ENCODE assay signal across 1 cellular context in the genomic region with DNA sequence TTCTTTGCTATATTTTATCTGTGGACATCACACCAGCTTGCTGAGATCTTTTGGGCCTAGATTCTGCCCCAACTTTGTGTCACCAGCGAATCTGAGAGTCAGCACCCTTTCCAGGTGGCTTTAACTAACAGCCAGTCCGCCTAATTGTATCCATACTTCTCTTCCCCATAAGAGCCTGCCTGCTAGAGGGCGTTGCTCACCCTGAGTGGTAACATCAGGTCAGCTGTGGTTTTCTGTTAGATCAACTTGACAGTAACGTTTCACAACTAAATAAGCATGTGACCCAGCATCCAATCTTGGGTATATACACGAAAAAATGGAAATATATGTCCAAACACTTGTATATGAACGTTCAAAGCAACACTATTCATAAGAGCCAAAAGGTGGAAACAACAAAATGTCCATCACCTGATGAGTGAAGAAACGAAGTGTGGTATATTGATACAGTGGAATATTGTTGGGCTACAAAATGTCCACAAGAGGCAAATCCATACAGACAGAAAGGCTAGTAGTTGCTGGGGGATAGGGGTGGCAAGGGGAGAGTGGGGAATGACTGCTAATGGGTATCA.
TF ChIP-seq lines count a peak whose summit lies in the region.

No MANE protein-coding gene starts in this region.

TF ChIP-seq in HCT116, 20 proteins besides CTCF, POLR2A, EP300 and RAD21:
- no peak for TF ChIP-seq ELF1 (IDR thresholded peaks at IDR 0.05; ENCODE audit: borderline replicate concordance, low read depth)
- TF ChIP-seq, protein P1, sequence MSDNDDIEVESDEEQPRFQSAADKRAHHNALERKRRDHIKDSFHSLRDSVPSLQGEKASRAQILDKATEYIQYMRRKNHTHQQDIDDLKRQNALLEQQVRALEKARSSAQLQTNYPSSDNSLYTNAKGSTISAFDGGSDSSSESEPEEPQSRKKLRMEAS (IDR thresholded peaks at IDR 0.05), result no peak
- no peak for TF ChIP-seq SRF (IDR thresholded peaks at IDR 0.05; ENCODE audit: low read depth)
- no peak for TF ChIP-seq POLR2AphosphoS5 (IDR thresholded peaks at IDR 0.05; ENCODE audit: low read depth, low read length)
- no peak for TF ChIP-seq JUND (IDR thresholded peaks at IDR 0.05)
- no peak for TF ChIP-seq EZH2 (IDR thresholded peaks at IDR 0.05)
- no peak for TF ChIP-seq EGR1 (IDR thresholded peaks at IDR 0.05; ENCODE audit: low read depth)
- TF ChIP-seq YY1 (IDR thresholded peaks at IDR 0.05; ENCODE audit: extremely low read depth, insufficient replicate concordance, low read depth, low read length), result no peak
- TF ChIP-seq, protein P2, sequence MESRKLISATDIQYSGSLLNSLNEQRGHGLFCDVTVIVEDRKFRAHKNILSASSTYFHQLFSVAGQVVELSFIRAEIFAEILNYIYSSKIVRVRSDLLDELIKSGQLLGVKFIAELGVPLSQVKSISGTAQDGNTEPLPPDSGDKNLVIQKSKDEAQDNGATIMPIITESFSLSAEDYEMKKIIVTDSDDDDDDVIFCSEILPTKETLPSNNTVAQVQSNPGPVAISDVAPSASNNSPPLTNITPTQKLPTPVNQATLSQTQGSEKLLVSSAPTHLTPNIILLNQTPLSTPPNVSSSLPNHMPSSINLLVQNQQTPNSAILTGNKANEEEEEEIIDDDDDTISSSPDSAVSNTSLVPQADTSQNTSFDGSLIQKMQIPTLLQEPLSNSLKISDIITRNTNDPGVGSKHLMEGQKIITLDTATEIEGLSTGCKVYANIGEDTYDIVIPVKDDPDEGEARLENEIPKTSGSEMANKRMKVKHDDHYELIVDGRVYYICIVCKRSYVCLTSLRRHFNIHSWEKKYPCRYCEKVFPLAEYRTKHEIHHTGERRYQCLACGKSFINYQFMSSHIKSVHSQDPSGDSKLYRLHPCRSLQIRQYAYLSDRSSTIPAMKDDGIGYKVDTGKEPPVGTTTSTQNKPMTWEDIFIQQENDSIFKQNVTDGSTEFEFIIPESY (IDR thresholded peaks at IDR 0.05; ENCODE audit: extremely low read depth, insufficient replicate concordance, low read length), result no peak
- TF ChIP-seq SP1 (IDR thresholded peaks at IDR 0.05; ENCODE audit: low read depth), result no peak
- no peak for TF ChIP-seq ZNF274 (IDR thresholded peaks at IDR 0.05; ENCODE audit: low read depth, low read length)
- no peak for TF ChIP-seq SIN3A (IDR thresholded peaks at IDR 0.05; ENCODE audit: low read depth)
- TF ChIP-seq, protein P3, sequence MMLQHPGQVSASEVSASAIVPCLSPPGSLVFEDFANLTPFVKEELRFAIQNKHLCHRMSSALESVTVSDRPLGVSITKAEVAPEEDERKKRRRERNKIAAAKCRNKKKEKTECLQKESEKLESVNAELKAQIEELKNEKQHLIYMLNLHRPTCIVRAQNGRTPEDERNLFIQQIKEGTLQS (IDR thresholded peaks at IDR 0.05), result no peak
- TF ChIP-seq ZFX (IDR thresholded peaks at IDR 0.05), result no peak
- no peak for TF ChIP-seq EZH2phosphoT487 (IDR thresholded peaks at IDR 0.05; ENCODE audit: borderline replicate concordance)
- no peak for TF ChIP-seq TCF7L2 (IDR thresholded peaks at IDR 0.05; ENCODE audit: borderline replicate concordance, extremely low read depth, insufficient read depth, insufficient read length)
- TF ChIP-seq, protein P4, sequence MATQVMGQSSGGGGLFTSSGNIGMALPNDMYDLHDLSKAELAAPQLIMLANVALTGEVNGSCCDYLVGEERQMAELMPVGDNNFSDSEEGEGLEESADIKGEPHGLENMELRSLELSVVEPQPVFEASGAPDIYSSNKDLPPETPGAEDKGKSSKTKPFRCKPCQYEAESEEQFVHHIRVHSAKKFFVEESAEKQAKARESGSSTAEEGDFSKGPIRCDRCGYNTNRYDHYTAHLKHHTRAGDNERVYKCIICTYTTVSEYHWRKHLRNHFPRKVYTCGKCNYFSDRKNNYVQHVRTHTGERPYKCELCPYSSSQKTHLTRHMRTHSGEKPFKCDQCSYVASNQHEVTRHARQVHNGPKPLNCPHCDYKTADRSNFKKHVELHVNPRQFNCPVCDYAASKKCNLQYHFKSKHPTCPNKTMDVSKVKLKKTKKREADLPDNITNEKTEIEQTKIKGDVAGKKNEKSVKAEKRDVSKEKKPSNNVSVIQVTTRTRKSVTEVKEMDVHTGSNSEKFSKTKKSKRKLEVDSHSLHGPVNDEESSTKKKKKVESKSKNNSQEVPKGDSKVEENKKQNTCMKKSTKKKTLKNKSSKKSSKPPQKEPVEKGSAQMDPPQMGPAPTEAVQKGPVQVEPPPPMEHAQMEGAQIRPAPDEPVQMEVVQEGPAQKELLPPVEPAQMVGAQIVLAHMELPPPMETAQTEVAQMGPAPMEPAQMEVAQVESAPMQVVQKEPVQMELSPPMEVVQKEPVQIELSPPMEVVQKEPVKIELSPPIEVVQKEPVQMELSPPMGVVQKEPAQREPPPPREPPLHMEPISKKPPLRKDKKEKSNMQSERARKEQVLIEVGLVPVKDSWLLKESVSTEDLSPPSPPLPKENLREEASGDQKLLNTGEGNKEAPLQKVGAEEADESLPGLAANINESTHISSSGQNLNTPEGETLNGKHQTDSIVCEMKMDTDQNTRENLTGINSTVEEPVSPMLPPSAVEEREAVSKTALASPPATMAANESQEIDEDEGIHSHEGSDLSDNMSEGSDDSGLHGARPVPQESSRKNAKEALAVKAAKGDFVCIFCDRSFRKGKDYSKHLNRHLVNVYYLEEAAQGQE (IDR thresholded peaks at IDR 0.05; ENCODE audit: low read depth), result no peak
- no peak for TF ChIP-seq FOSL1 (IDR thresholded peaks at IDR 0.05; ENCODE audit: low read depth)
- no peak for TF ChIP-seq CBX3 (IDR thresholded peaks at IDR 0.05; ENCODE audit: low read depth)
- no peak for TF ChIP-seq CEBPB (IDR thresholded peaks at IDR 0.05; ENCODE audit: low read depth)
